In genomic region chr20:62232194-62232593, GRCh38 we compare ENCODE assay signal across 27 cellular contexts. TPM values are rescaled to one million over a fixed set of nuclear protein-coding genes. Genes with fewer than 3 reads are reported as not detected.
DNase-seq lines count a peak whose midpoint lies in the region; ATAC-seq, FAIRE-seq and TF ChIP-seq lines count a peak whose summit lies in the region.
"Had no signal": no experiment of that assay in that cellular context is flagged by ENCODE, and none has a peak within 500 bp of the region (broad histone marks: within the 10 kb centered on the region; RNA-seq: fewer than 3 reads in every experiment).

No MANE protein-coding gene starts in this region.

- no peak for ATAC-seq in HepG2
- no peak for ATAC-seq in right lobe of liver
- peak; percentile 54 for ATAC-seq in PC-3
- no peak for ATAC-seq in foreskin keratinocyte
- ATAC-seq: GM12878 had no signal

- no peak overlapping the region for H2AFZ ChIP-seq in HepG2 (ENCODE audit: low read length)
- no peak overlapping the region for H2AFZ ChIP-seq in PC-3 (ENCODE audit: low read length)
- H2AFZ ChIP-seq: GM23248 had no signal

- H3K9me2 ChIP-seq in PC-3 (replicated peaks; ENCODE audit: low read length) = no peaks in the 10 kb centered on the region

- H3K36me3 ChIP-seq in HepG2 (replicated peaks in 1 of 2; ENCODE audit: control insufficient read depth in 1 of 2, insufficient read depth in 2 of 2, low read length in 2 of 2) (no peaks in the 10 kb centered on the region), right lobe of liver (no peaks in the 10 kb centered on the region), PC-3 (ENCODE audit: low read depth, low read length) (no peaks in the 10 kb centered on the region), esophagus squamous epithelium (no peaks in the 10 kb centered on the region)
- H3K36me3 ChIP-seq: HAP-1 had no signal

- TF ChIP-seq POLR2A in HepG2 (IDR thresholded peaks at IDR 0.05; ENCODE audit: insufficient read depth in 1 of 2, low read depth in 2 of 2, low read length in 2 of 2) (no peak), right lobe of liver (IDR thresholded peaks at IDR 0.05) (no peak), esophagus squamous epithelium (IDR thresholded peaks at IDR 0.05) (no peak)

- FAIRE-seq in HepG2 (lab: Jason Lieb, UNC) = no peak
- FAIRE-seq: GM12878 had no signal

- H3K9ac ChIP-seq in HepG2 (ENCODE audit: insufficient read depth, low read depth, low read length) (no peak overlapping the region), PC-3 (ENCODE audit: low read length) (no peak overlapping the region)
- H3K9ac ChIP-seq: GM23248 had no signal

- H3K4me2 ChIP-seq in HepG2 (ENCODE audit: low read depth, low read length) (no peak overlapping the region), PC-3 (ENCODE audit: low read length) (no peak overlapping the region)

- no peak for TF ChIP-seq RAD21 in HepG2 (CRISPR knock-in tag; IDR thresholded peaks at IDR 0.05)

- CTCF ChIA-PET in HepG2 (lab: Yijun Ruan, JAX; ENCODE audit: low intra/inter-chr PET ratio, low total read pairs) = no interaction called here
- CTCF ChIA-PET in PC-3 (lab: Charles Lee) = no interaction called here

- no peak for TF ChIP-seq CTCF in HepG2 (CRISPR knock-in tag; IDR thresholded peaks at IDR 0.05)
- TF ChIP-seq CTCF in right lobe of liver (IDR thresholded peaks at IDR 0.05) = no peak
- TF ChIP-seq CTCF in PC-3 (conservative IDR thresholded peaks at IDR 0.05; ENCODE audit: low read depth, low read length) = no peak
- TF ChIP-seq CTCF in esophagus squamous epithelium (IDR thresholded peaks at IDR 0.05) = no peak
- TF ChIP-seq CTCF in foreskin keratinocyte (conservative IDR thresholded peaks at IDR 0.05) = no peak

- H3K4me1 ChIP-seq in HepG2 (ENCODE audit: insufficient read depth, low read length) (peaks cover 30% of the 10 kb centered on the region), right lobe of liver (peaks cover 0 to under 1% (median 0%) of the 10 kb centered on the region in 4 donors), PC-3 (ENCODE audit: insufficient read depth, low read length) (peaks cover 6% of the 10 kb centered on the region; the same call in 1 of the 2 replicates), esophagus squamous epithelium (peaks cover 7 to 45% (median 19%) of the 10 kb centered on the region in 3 donors), foreskin keratinocyte (no peaks in the 10 kb centered on the region)
- H3K4me1 ChIP-seq: HAP-1 had no signal

- H4K20me1 ChIP-seq in HepG2 (ENCODE audit: insufficient read depth, low read length) = no peaks in the 10 kb centered on the region
- H4K20me1 ChIP-seq in PC-3 (ENCODE audit: low read length) = no peaks in the 10 kb centered on the region

- no peak for DNase-seq in HepG2 (ENCODE audit: low spot score)
- DNase-seq in right lobe of liver = no peak
- DNase-seq in PC-3 = peak; percentile 65
- DNase-seq in esophagus squamous epithelium (lab: John Stamatoyannopoulos, UW) = no peak
- peak; percentile 88 for DNase-seq in ureter (ENCODE audit: low spot score)
- DNase-seq in foreskin keratinocyte = no peak
- no peak for DNase-seq in putamen (ENCODE audit: low spot score)
- no peak for DNase-seq in activated naive CD4-positive, alpha-beta T cell treated with anti-CD3 and anti-CD28 coated beads, Interleukin-2, amount 50 U/mL, for 16 hours
- DNase-seq: CD4-positive, alpha-beta T cell; COR-L47; DMS 273 treated with DMSO at 0.1 percent for 48 hours; DND-41; GM23248; NCI-H1694; NCI-H2081 treated with DMSO at 0.1 percent for 48 hours; NCI-H2171 treated with DMSO at 0.1 percent for 48 hours; NCI-H526 treated with DMSO at 0.1 percent for 48 hours; OCI-M1; Right ventricle myocardium superior had no signal

- no TSS peak for BruUV-seq in HepG2 (replicated peaks; lab: Mats Ljungman, UMichigan)
- no TSS peak for BruUV-seq in PC-3 (replicated peaks; lab: Mats Ljungman, UMichigan)

- H3K27ac ChIP-seq in HepG2 (ENCODE audit: extremely low read length, insufficient read depth, low read length) (no peak overlapping the region), right lobe of liver (no peak overlapping the region), PC-3 (ENCODE audit: low read length) (no peak overlapping the region), esophagus squamous epithelium (peak overlapping the region in 3 of 4 donors; percentile 57 to 65 (median 60)), foreskin keratinocyte (no peak overlapping the region)
- H3K27ac ChIP-seq: GM23248, HL-60, SK-N-MC had no signal

- no peaks in the 10 kb centered on the region for H3K79me2 ChIP-seq in HepG2 (ENCODE audit: insufficient read depth, low read length)
- no peaks in the 10 kb centered on the region for H3K79me2 ChIP-seq in PC-3 (ENCODE audit: low read length)

- intact Hi-C loops in HepG2 (cut with micrococcal nuclease; ENCODE audit: unreplicated experiment) = no loop called here
- intact Hi-C loops in right lobe of liver (cut with DNase I) = no loop called here
- intact Hi-C loops in PC-3 (cut with micrococcal nuclease) = no loop called here
- intact Hi-C loops in esophagus squamous epithelium (cut with DNase I) = no loop called here

- POLR2A ChIA-PET in HepG2 (lab: Yijun Ruan, JAX) (no interaction called here), PC-3 (lab: Charles Lee; ENCODE audit: unreplicated experiment) (no interaction called here)

- H3K4me3 ChIP-seq in HepG2 (replicated peaks in 1 of 3; ENCODE audit: insufficient read depth in 1 of 3, low read depth in 2 of 3, low read length in 3 of 3) (no peak overlapping the region), right lobe of liver (no peak overlapping the region), PC-3 (ENCODE audit: low read length) (no peak overlapping the region), esophagus squamous epithelium (no peak overlapping the region)
- H3K4me3 ChIP-seq: GM12878, GM23248, HAP-1, SK-N-MC had no signal

- H3K9me3 ChIP-seq in HepG2 (ENCODE audit: low read length) = no peaks in the 10 kb centered on the region
- no peaks in the 10 kb centered on the region for H3K9me3 ChIP-seq in right lobe of liver
- no peaks in the 10 kb centered on the region for H3K9me3 ChIP-seq in PC-3 (ENCODE audit: low read length)
- no peaks in the 10 kb centered on the region for H3K9me3 ChIP-seq in esophagus squamous epithelium
- H3K9me3 ChIP-seq: HAP-1 had no signal

- in situ Hi-C loops in HepG2 (cut with HindIII; ENCODE audit: extremely low pct_ligation_motif_present, low pct_unique_long_range_greater_than_20kb) = no loop called here

- no peak for TF ChIP-seq EP300 in HepG2 (IDR thresholded peaks at IDR 0.05; ENCODE audit: low read depth in 2 of 2, low read length in 2 of 2)
- no peak for TF ChIP-seq EP300 in HepG2 (CRISPR knock-in tag; IDR thresholded peaks at IDR 0.05; ENCODE audit: borderline replicate concordance)

- no peaks in the 10 kb centered on the region for H3F3A ChIP-seq in PC-3 (ENCODE audit: low read length, unreplicated experiment)

- WGBS in HepG2 (ENCODE audit: low lambda C conversion rate) = 15% methylated on average over 7 of the region's 7 CpGs
- WGBS in right lobe of liver (ENCODE audit: insufficient coverage, low coverage, low lambda C conversion rate, missing lambda C conversion rate) = no CpG with 5 or more reads among the region's 7 CpGs
- 45 to 69% methylated on average over 5 of the region's 7 CpGs for WGBS in esophagus squamous epithelium, 2 donors

- peaks cover 13 to 44% of the 10 kb centered on the region in 2 experiments for H3K27me3 ChIP-seq in HepG2 (ENCODE audit: control insufficient read depth in 1 of 2, insufficient read depth in 2 of 2, low read length in 2 of 2)
- no peaks in the 10 kb centered on the region for H3K27me3 ChIP-seq in right lobe of liver
- no peaks in the 10 kb centered on the region for H3K27me3 ChIP-seq in PC-3 (ENCODE audit: low read length)
- peaks cover 0 to 59% (median 0%) of the 10 kb centered on the region in 4 donors for H3K27me3 ChIP-seq in esophagus squamous epithelium
- H3K27me3 ChIP-seq in foreskin keratinocyte = peaks cover 47% of the 10 kb centered on the region

RNA-seq across cellular contexts. Expression of gene OSBPL2, which starts 6.1 kb away (rescaled TPM):
- total RNA-seq in HepG2 (2016; rRNA removed; fragmentation: Illumina TruSeq; extraction: Trizol) (37.4 and 41.5 TPM in 2 replicates), right lobe of liver (10 to 100 TPM; 15.6 to 27.8 (median 21.2) TPM), PC-3 (2014; rRNA removed) (32.5 and 39.7 TPM in 2 replicates), esophagus squamous epithelium (10 to 100 TPM; 48.4 to 65.1 (median 55.8) TPM), ureter (130 TPM), foreskin keratinocyte (21.8 and 26.2 TPM in 2 replicates)
- total RNA-seq in HepG2 (2016; cell fraction: cytosol; rRNA removed; fragmentation: Illumina TruSeq; extraction: Trizol; ENCODE audit: low read depth) = 19.3 and 19.7 TPM in 2 replicates
- 37.3 and 39.8 TPM in 2 replicates for total RNA-seq in HepG2 (2016; cell fraction: insoluble cytoplasmic fraction; rRNA removed; fragmentation: Illumina TruSeq; extraction: Trizol)
- 18.5 and 19.9 TPM in 2 replicates for total RNA-seq in HepG2 (2016; cell fraction: membrane; rRNA removed; fragmentation: Illumina TruSeq; extraction: Trizol)
- total RNA-seq in HepG2 (2016; cell fraction: nucleus; rRNA removed; fragmentation: Illumina TruSeq; extraction: Trizol) = 31.6 and 31.7 TPM in 2 replicates
- polyA plus RNA-seq in HepG2 (2011; rRNA removed) (18.5 and 20.5 TPM in 2 replicates), foreskin keratinocyte (13.0 and 13.2 TPM in 2 replicates)
- polyA plus RNA-seq in HepG2 (2011; cell fraction: cytosol; rRNA removed) = 11.8 and 12.2 TPM in 2 replicates
- 64.3 and 72.2 TPM in 2 replicates for polyA plus RNA-seq in HepG2 (2011; cell fraction: nucleus; rRNA removed)
- 29.8 and 30.8 TPM in 2 replicates for polyA plus RNA-seq in HepG2 (2012)
- polyA plus RNA-seq in HepG2 (2016; cell fraction: cytosol; fragmentation: Illumina TruSeq; extraction: Trizol; ENCODE audit: low read depth) = 3.5 and 4.8 TPM in 2 replicates
- 31.7 and 35.2 TPM in 2 replicates for polyA plus RNA-seq in HepG2 (2016; cell fraction: insoluble cytoplasmic fraction; fragmentation: Illumina TruSeq; extraction: Trizol; ENCODE audit: low read depth)
- polyA plus RNA-seq in HepG2 (2016; cell fraction: membrane; fragmentation: Illumina TruSeq; extraction: Trizol; ENCODE audit: low read depth) = 9.5 and 9.7 TPM in 2 replicates
- polyA plus RNA-seq in HepG2 (2016; cell fraction: nucleus; fragmentation: Illumina TruSeq; extraction: Trizol; ENCODE audit: insufficient read depth, low read depth) = 69.1 and 71.6 TPM in 2 replicates
- polyA minus RNA-seq in HepG2 (2011; rRNA and poly(A)+ RNA removed; ENCODE audit: low replicate concordance) = 28.3 and 39.1 TPM in 2 replicates
- 11.3 and 14.2 TPM in 2 replicates for polyA minus RNA-seq in HepG2 (2011; cell fraction: cytosol; rRNA and poly(A)+ RNA removed)
- 62.2 and 69.3 TPM in 2 replicates for polyA minus RNA-seq in HepG2 (2011; cell fraction: nucleus; rRNA and poly(A)+ RNA removed)

RNA-seq across cellular contexts. Expression of gene HRH3, which starts 12.1 kb away (rescaled TPM):
- total RNA-seq in HepG2 (2016; rRNA removed; fragmentation: Illumina TruSeq; extraction: Trizol) (0.10 and 0.18 TPM in 2 replicates), right lobe of liver (not detected), PC-3 (2014; rRNA removed) (not detected in 2 replicates), esophagus squamous epithelium (not detected), ureter (4.2 TPM), foreskin keratinocyte (not detected in 2 replicates)
- total RNA-seq in HepG2 (2016; cell fraction: cytosol; rRNA removed; fragmentation: Illumina TruSeq; extraction: Trizol; ENCODE audit: low read depth) = 0.10 TPM in 1 of 2 replicates, not detected in the other
- 0.06 TPM in 1 of 2 replicates, not detected in the other for total RNA-seq in HepG2 (2016; cell fraction: insoluble cytoplasmic fraction; rRNA removed; fragmentation: Illumina TruSeq; extraction: Trizol)
- 0.12 and 0.14 TPM in 2 replicates for total RNA-seq in HepG2 (2016; cell fraction: membrane; rRNA removed; fragmentation: Illumina TruSeq; extraction: Trizol)
- total RNA-seq in HepG2 (2016; cell fraction: nucleus; rRNA removed; fragmentation: Illumina TruSeq; extraction: Trizol) = not detected in 2 replicates
- polyA plus RNA-seq in HepG2 (2011; rRNA removed) (not detected in 2 replicates), foreskin keratinocyte (not detected in 2 replicates)
- polyA plus RNA-seq in HepG2 (2011; cell fraction: cytosol; rRNA removed) = not detected in 2 replicates
- not detected in 2 replicates for polyA plus RNA-seq in HepG2 (2011; cell fraction: nucleus; rRNA removed)
- polyA plus RNA-seq in HepG2 (2012) = 0.08 TPM in 1 of 2 replicates, not detected in the other
- 0.08 TPM in 1 of 2 replicates, not detected in the other for polyA plus RNA-seq in HepG2 (2016; cell fraction: cytosol; fragmentation: Illumina TruSeq; extraction: Trizol; ENCODE audit: low read depth)
- 0.34 TPM in 1 of 2 replicates, not detected in the other for polyA plus RNA-seq in HepG2 (2016; cell fraction: insoluble cytoplasmic fraction; fragmentation: Illumina TruSeq; extraction: Trizol; ENCODE audit: low read depth)
- 0.17 TPM in 2 replicates for polyA plus RNA-seq in HepG2 (2016; cell fraction: membrane; fragmentation: Illumina TruSeq; extraction: Trizol; ENCODE audit: low read depth)
- not detected in 2 replicates for polyA plus RNA-seq in HepG2 (2016; cell fraction: nucleus; fragmentation: Illumina TruSeq; extraction: Trizol; ENCODE audit: insufficient read depth, low read depth)
- polyA minus RNA-seq in HepG2 (2011; rRNA and poly(A)+ RNA removed; ENCODE audit: low replicate concordance) = not detected in 2 replicates
- polyA minus RNA-seq in HepG2 (2011; cell fraction: cytosol; rRNA and poly(A)+ RNA removed) = not detected in 2 replicates
- polyA minus RNA-seq in HepG2 (2011; cell fraction: nucleus; rRNA and poly(A)+ RNA removed) = not detected in 2 replicates
- total RNA-seq: CD4-positive, alpha-beta T cell; GM12878; GM23248; M059J; Right ventricle myocardium superior; RPMI7951 had no signal
- polyA plus RNA-seq: BJ, GM12878, GM23248, IgD-negative memory B cell had no signal

RNA-seq across cellular contexts. Expression of gene MTG2, which starts 49.4 kb away (rescaled TPM):
- total RNA-seq in HepG2 (2016; rRNA removed; fragmentation: Illumina TruSeq; extraction: Trizol) (31.3 and 37.8 TPM in 2 replicates), right lobe of liver (10 to 100 TPM; 27.0 to 45.6 (median 31.8) TPM), PC-3 (2014; rRNA removed) (33.9 and 40.5 TPM in 2 replicates), esophagus squamous epithelium (10 to 100 TPM; 17.4 to 25.5 (median 21.7) TPM), ureter (35.5 TPM), foreskin keratinocyte (29.3 and 35.0 TPM in 2 replicates)
- total RNA-seq in HepG2 (2016; cell fraction: cytosol; rRNA removed; fragmentation: Illumina TruSeq; extraction: Trizol; ENCODE audit: low read depth) = 14.9 and 15.3 TPM in 2 replicates
- 30.0 and 35.2 TPM in 2 replicates for total RNA-seq in HepG2 (2016; cell fraction: insoluble cytoplasmic fraction; rRNA removed; fragmentation: Illumina TruSeq; extraction: Trizol)
- total RNA-seq in HepG2 (2016; cell fraction: membrane; rRNA removed; fragmentation: Illumina TruSeq; extraction: Trizol) = 20.4 and 23.8 TPM in 2 replicates
- 23.8 and 28.4 TPM in 2 replicates for total RNA-seq in HepG2 (2016; cell fraction: nucleus; rRNA removed; fragmentation: Illumina TruSeq; extraction: Trizol)
- polyA plus RNA-seq in HepG2 (2011; rRNA removed) (20.4 and 22.5 TPM in 2 replicates), foreskin keratinocyte (35.1 and 46.1 TPM in 2 replicates)
- 19.5 and 23.4 TPM in 2 replicates for polyA plus RNA-seq in HepG2 (2011; cell fraction: cytosol; rRNA removed)
- polyA plus RNA-seq in HepG2 (2011; cell fraction: nucleus; rRNA removed) = 31.1 and 31.2 TPM in 2 replicates
- 21.4 and 26.9 TPM in 2 replicates for polyA plus RNA-seq in HepG2 (2012)
- polyA plus RNA-seq in HepG2 (2016; cell fraction: cytosol; fragmentation: Illumina TruSeq; extraction: Trizol; ENCODE audit: low read depth) = 13.5 and 13.6 TPM in 2 replicates
- polyA plus RNA-seq in HepG2 (2016; cell fraction: insoluble cytoplasmic fraction; fragmentation: Illumina TruSeq; extraction: Trizol; ENCODE audit: low read depth) = 33.7 and 36.3 TPM in 2 replicates
- polyA plus RNA-seq in HepG2 (2016; cell fraction: membrane; fragmentation: Illumina TruSeq; extraction: Trizol; ENCODE audit: low read depth) = 18.0 and 19.8 TPM in 2 replicates
- polyA plus RNA-seq in HepG2 (2016; cell fraction: nucleus; fragmentation: Illumina TruSeq; extraction: Trizol; ENCODE audit: insufficient read depth, low read depth) = 87.6 and 92.7 TPM in 2 replicates
- 27.2 and 36.2 TPM in 2 replicates for polyA minus RNA-seq in HepG2 (2011; rRNA and poly(A)+ RNA removed; ENCODE audit: low replicate concordance)
- polyA minus RNA-seq in HepG2 (2011; cell fraction: cytosol; rRNA and poly(A)+ RNA removed) = 13.0 and 15.4 TPM in 2 replicates
- 16.7 and 20.9 TPM in 2 replicates for polyA minus RNA-seq in HepG2 (2011; cell fraction: nucleus; rRNA and poly(A)+ RNA removed)

Comparison
In these comparisons a context has a peak if more than half of its experiments do, and no peak if none do; other contexts are left out.
1. DNase-seq: peak in PC-3 (single experiment) and ureter (single experiment); none in HepG2 (single experiment), right lobe of liver (0 of 3), esophagus squamous epithelium (single experiment), foreskin keratinocyte (0 of 2), putamen (single experiment) and activated naive CD4-positive, alpha-beta T cell treated with anti-CD3 and anti-CD28 coated beads, Interleukin-2, amount 50 U/mL, for 16 hours (single experiment).
2. H3K27ac ChIP-seq: peak in esophagus squamous epithelium (3 of 4); none in HepG2 (single experiment), right lobe of liver (0 of 3), PC-3 (single experiment) and foreskin keratinocyte (single experiment).